ENCODE assay signal across 16 cellular contexts in genomic region chr2:30177440-30177839, GRCh38.
"Had no signal": no experiment of that assay in that cellular context is flagged by ENCODE, and none has a peak within 500 bp of the region (broad histone marks: within the 10 kb centered on the region; RNA-seq: fewer than 3 reads in every experiment).

No MANE protein-coding gene starts in this region.

- H3K4me3 Mint-ChIP-seq: naive thymus-derived CD4-positive, alpha-beta T cell; nephron progenitor cell; type B pancreatic cell had no signal

- H3K4me1 Mint-ChIP-seq: nephron progenitor cell had no signal

- H3K9me3 Mint-ChIP-seq: nephron progenitor cell, type B pancreatic cell had no signal

- H3K4me3 ChIP-seq: colonic mucosa, heart left ventricle, thyroid gland, vagina had no signal

- H3K4me1 ChIP-seq: colonic mucosa, foreskin keratinocyte had no signal

- ATAC-seq: foreskin keratinocyte; naive thymus-derived CD4-positive, alpha-beta T cell had no signal

- H3K27me3 ChIP-seq: colonic mucosa, heart left ventricle, thyroid gland, vagina had no signal

- H3K27ac Mint-ChIP-seq: nephron progenitor cell, type B pancreatic cell had no signal

- H3K36me3 ChIP-seq: colonic mucosa, heart left ventricle, thyroid gland, vagina had no signal

- H3K27ac ChIP-seq: colonic mucosa, foreskin keratinocyte had no signal

- H3K9me3 ChIP-seq: colonic mucosa, heart left ventricle, thyroid gland, vagina had no signal

- DNase-seq: colonic mucosa; dermis blood vessel endothelial cell; foreskin keratinocyte; heart left ventricle; hypothalamus; kidney glomerular epithelial cell; mammary epithelial cell; naive thymus-derived CD4-positive, alpha-beta T cell; nephron progenitor cell; posterior cingulate gyrus; small intestine; stimulated activated CD4-positive, alpha-beta T cell treated with anti-CD3 and anti-CD28 coated beads, Interleukin-12 subunit alpha, Interleukin-12 subunit beta, amount 100 ng/mL, for 4 hours; stimulated activated naive CD4-positive, alpha-beta T cell; thyroid gland had no signal

- H3K36me3 Mint-ChIP-seq: naive thymus-derived CD4-positive, alpha-beta T cell; type B pancreatic cell had no signal
